ENCODE assay signal across 8 cellular contexts in genomic region chr22:49855491-49855911, GRCh38. TPM values are rescaled to one million over a fixed set of nuclear protein-coding genes. Genes with fewer than 3 reads are reported as not detected.
DNase-seq lines count a peak whose midpoint lies in the region; ATAC-seq, FAIRE-seq and TF ChIP-seq lines count a peak whose summit lies in the region.

No MANE protein-coding gene starts in this region.

- peaks cover 9% of the 10 kb centered on the region for H3K23me2 ChIP-seq in H1 (ENCODE audit: low read depth, low read length)

- no peak overlapping the region for H3K14ac ChIP-seq in H1 (ENCODE audit: insufficient read length)

- no peak overlapping the region for H2AK5ac ChIP-seq in H1 (ENCODE audit: low read depth, low read length)

- no peak overlapping the region for H3K23ac ChIP-seq in H1 (ENCODE audit: insufficient read length)

- H2AFZ ChIP-seq in H1 (ENCODE audit: low read length) = no peak overlapping the region
- H2AFZ ChIP-seq in parathyroid adenoma = no peak overlapping the region

- no peak overlapping the region for H2BK15ac ChIP-seq in H1 (ENCODE audit: low read length)

- H2BK20ac ChIP-seq in H1 (ENCODE audit: low read length) = no peak overlapping the region

- H4K8ac ChIP-seq in H1 (ENCODE audit: extremely low read depth, insufficient read depth, low read length) = no peak overlapping the region

- DNase-seq in Panc1 (ENCODE audit: low read depth, low spot score) = no peak
- no peak for DNase-seq in H1 (ENCODE audit: low read depth in 1 of 2, low spot score in 2 of 2)

- no peak overlapping the region for H2BK5ac ChIP-seq in H1 (ENCODE audit: low read depth, low read length)

- no peak overlapping the region for H4K91ac ChIP-seq in H1 (replicated peaks; ENCODE audit: insufficient read length, low read length)

- H4K20me1 ChIP-seq in H1 (replicated peaks in 1 of 2; ENCODE audit: control insufficient read depth in 1 of 2, insufficient read depth in 2 of 2, low read length in 2 of 2) = peaks cover 19 to 31% of the 10 kb centered on the region in 2 experiments

- TF ChIP-seq CTCF in Panc1 (IDR thresholded peaks at IDR 0.05) (no peak), H1 (IDR thresholded peaks at IDR 0.05; ENCODE audit: control extremely low read depth in 1 of 3, insufficient read depth in 1 of 3, low read depth in 1 of 3, low read length in 3 of 3) (no peak), parathyroid adenoma (IDR thresholded peaks at IDR 0.05) (no peak)

- TF ChIP-seq POLR2A in H1 (IDR thresholded peaks at IDR 0.05; ENCODE audit: control extremely low read depth in 1 of 2, low read depth in 2 of 2, low read length in 2 of 2) = no peak

- no peak overlapping the region for H3K18ac ChIP-seq in H1 (ENCODE audit: extremely low read depth, low read length)

- H3K9ac ChIP-seq in H1 (replicated peaks in 1 of 4; ENCODE audit: extremely low read depth in 1 of 4, low read depth in 3 of 4, low read length in 3 of 4) (no peak overlapping the region; a peak in 1 of 7 replicates), parathyroid adenoma (no peak overlapping the region)

- peak overlapping the region; percentile 77 to 81 for H3K4me2 ChIP-seq in H1 (ENCODE audit: insufficient read depth in 1 of 2, low read depth in 2 of 2, low read length in 2 of 2)
- no peak overlapping the region for H3K4me2 ChIP-seq in parathyroid adenoma (ENCODE audit: low read length)

- no peak for TF ChIP-seq EP300 in H1 (IDR thresholded peaks at IDR 0.05; ENCODE audit: borderline replicate concordance in 1 of 2, low read depth in 2 of 2, low read length in 2 of 2)

- in situ Hi-C loops in Panc1 (cut with HindIII; ENCODE audit: low pct_unique_long_range_greater_than_20kb, low sequenced_read_pairs) = no loop called here

- 76% methylated on average over 8 of the region's 8 CpGs; no CpG with 5 or more reads in 1 of the 2 experiments for WGBS in H1 (ENCODE audit: extremely low coverage in 1 of 2, insufficient coverage in 1 of 2, insufficient read length in 1 of 2, insufficient replicate concordance in 2 of 2, low coverage in 1 of 2, low lambda C conversion rate in 2 of 2, missing lambda C conversion rate in 1 of 2), 2 experiments

- ATAC-seq in Panc1 = no peak
- no peak for ATAC-seq in HG03378 (IDR thresholded peaks at IDR 0.05; ENCODE audit: unreplicated experiment)
- ATAC-seq in HG03460 (IDR thresholded peaks at IDR 0.05; ENCODE audit: unreplicated experiment) = no peak
- ATAC-seq in GM21576 (IDR thresholded peaks at IDR 0.05; ENCODE audit: unreplicated experiment) = no peak
- ATAC-seq in HG02759 (IDR thresholded peaks at IDR 0.05; ENCODE audit: unreplicated experiment) = no peak

- H3K9me3 ChIP-seq in Panc1 (ENCODE audit: control insufficient read depth, insufficient read depth, low read depth, low read length) (no peaks in the 10 kb centered on the region), H1 (ENCODE audit: insufficient read depth in 2 of 2, low read depth in 1 of 2, low read length in 1 of 2) (no peaks in the 10 kb centered on the region), parathyroid adenoma (ENCODE audit: control insufficient read depth, low read length) (no peaks in the 10 kb centered on the region)

- H4K5ac ChIP-seq in H1 (ENCODE audit: insufficient read length, low read depth, low read length) = no peak overlapping the region

- H3K27ac ChIP-seq in Panc1 (ENCODE audit: low read length) (peak overlapping the region; percentile 82), H1 (ENCODE audit: low read depth, low read length) (no peak overlapping the region), parathyroid adenoma (no peak overlapping the region)

- H3K4me3 ChIP-seq in GM08714 (ENCODE audit: low read length) (peak overlapping the region; percentile 94), Panc1 (ENCODE audit: low read depth in 2 of 2, low read length in 2 of 2) (peak overlapping the region; percentile 83 to 88), H1 (ENCODE audit: extremely low read depth in 1 of 4, insufficient read depth in 2 of 4, low read depth in 3 of 4, low read length in 4 of 4) (peak overlapping the region in 1 of 4 experiments; percentile 91; a peak in 2 of 8 replicates), parathyroid adenoma (ENCODE audit: low read depth, low read length) (peak overlapping the region; percentile 62)

- POLR2A ChIA-PET in Panc1 (lab: Charles Lee) = no interaction called here
- POLR2A ChIA-PET in H1 (lab: Charles Lee; ENCODE audit: partially characterized antibody) = interaction anchor here (1.2 to 2.5 kb wide), 5 partner anchors 10 to 45 kb away, joined by 3 to 6 read pairs (median 4); no protein-coding TSS in a partner anchor

- CTCF ChIA-PET in Panc1 (lab: Charles Lee) (no interaction called here), H1 (lab: Charles Lee; ENCODE audit: partially characterized antibody) (interaction anchor here (0.7 to 1.1 kb wide), 2 partner anchors 9 to 70 kb away, joined by 3 to 5 read pairs; no protein-coding TSS in a partner anchor)

- H3K27me3 ChIP-seq in Panc1 (ENCODE audit: control insufficient read depth, insufficient read depth, low read length) (no peaks in the 10 kb centered on the region), H1 (replicated peaks in 1 of 4; ENCODE audit: control insufficient read depth in 3 of 4, extremely low read depth in 1 of 4, insufficient read depth in 3 of 4, low read length in 3 of 4) (peaks cover 12 to 24% (median 20%) of the 10 kb centered on the region in 4 experiments), parathyroid adenoma (ENCODE audit: control insufficient read depth, insufficient read depth, low read length) (no peaks in the 10 kb centered on the region)

- H3K79me2 ChIP-seq in H1 (ENCODE audit: control insufficient read depth in 1 of 2, insufficient read depth in 2 of 2, low read length in 2 of 2) = peaks cover 11 to 59% of the 10 kb centered on the region in 2 experiments; a peak in 3 of 4 replicates
- H3K79me2 ChIP-seq in parathyroid adenoma = peaks cover 3% of the 10 kb centered on the region

- H3K36me3 ChIP-seq in Panc1 (ENCODE audit: control insufficient read depth, insufficient read depth, low read length) = peaks cover 5% of the 10 kb centered on the region; the same call in 1 of the 2 replicates
- H3K36me3 ChIP-seq in H1 (ENCODE audit: control insufficient read depth in 2 of 4, insufficient read depth in 4 of 4, low read length in 3 of 4) = no peaks in the 10 kb centered on the region
- H3K36me3 ChIP-seq in parathyroid adenoma (ENCODE audit: control insufficient read depth, insufficient read depth, low read length) = no peaks in the 10 kb centered on the region

- no TSS peak for BruUV-seq in Panc1 (replicated peaks; lab: Mats Ljungman, UMichigan)

- H2BK12ac ChIP-seq in H1 (ENCODE audit: low read depth, low read length) = no peak overlapping the region

- no peak for FAIRE-seq in H1 (lab: Jason Lieb, UNC)

- no peak overlapping the region for H3K4ac ChIP-seq in H1 (replicated peaks; ENCODE audit: insufficient read length, low read depth, low read length)

- H3K4me1 ChIP-seq in Panc1 (ENCODE audit: control insufficient read depth, insufficient read depth, low read length) (peaks cover 23% of the 10 kb centered on the region), H1 (replicated peaks in 1 of 4; ENCODE audit: control insufficient read depth in 3 of 4, insufficient read depth in 4 of 4, low read length in 3 of 4) (peaks cover 0 to 6% (median 5%) of the 10 kb centered on the region in 4 experiments; a peak in 5 of 7 replicates), parathyroid adenoma (peaks cover 4% of the 10 kb centered on the region)

- H3K79me1 ChIP-seq in H1 (ENCODE audit: low read depth, low read length) = peaks cover 26% of the 10 kb centered on the region

- TF ChIP-seq RAD21 in H1 (IDR thresholded peaks at IDR 0.05 in 1 of 2, conservative IDR thresholded peaks at IDR 0.05 in 1 of 2; ENCODE audit: low read depth in 2 of 2, low read length in 2 of 2) = no peak

- no peak overlapping the region for H3K56ac ChIP-seq in H1 (replicated peaks; ENCODE audit: insufficient read length, low read depth, low read length)

- no peak overlapping the region for H2BK120ac ChIP-seq in H1 (replicated peaks; ENCODE audit: low read depth, low read length)

- intact Hi-C loops in Panc1 (cut with micrococcal nuclease; ENCODE audit: unreplicated experiment) = no loop called here

TF ChIP-seq in H1, 55 proteins besides CTCF, POLR2A, EP300 and RAD21:
- TF ChIP-seq POLR2AphosphoS5 (IDR thresholded peaks at IDR 0.05; ENCODE audit: low read depth, low read length) (no peak), RFX5 (IDR thresholded peaks at IDR 0.05; ENCODE audit: borderline replicate concordance, low read depth, low read length) (no peak), NANOG (IDR thresholded peaks at IDR 0.05; ENCODE audit: insufficient read depth, low read depth, low read length, poor library complexity, severe bottlenecking) (no peak), TCF12 (IDR thresholded peaks at IDR 0.05; ENCODE audit: low read depth, low read length) (no peak), KDM5A (IDR thresholded peaks at IDR 0.05; ENCODE audit: low read length) (no peak), CHD1 (IDR thresholded peaks at IDR 0.05; ENCODE audit: low read depth, low read length) (no peak), SP1 (IDR thresholded peaks at IDR 0.05; ENCODE audit: low read depth, low read length) (no peak), HDAC2 (IDR thresholded peaks at IDR 0.05; ENCODE audit: borderline replicate concordance in 1 of 2, low read depth in 2 of 2, low read length in 2 of 2) (no peak)

RNA-seq across cellular contexts. Expression of gene ZBED4, which starts 1.9 kb away (rescaled TPM):
- 17.3 TPM for total RNA-seq in Panc1 (2021; ENCODE audit: unreplicated experiment)
- 11.6 TPM for polyA plus RNA-seq in Panc1 (2012; ENCODE audit: insufficient read length)
- 28.3 TPM in 2 replicates for total RNA-seq in H1 (2021; fragmentation: NEBNext Ultra II Directional; extraction: Animal tissue kit (Norgen Biotek cat#: 25700))
- polyA plus RNA-seq in H1 (2011; rRNA removed) = 11.0 and 14.5 TPM in 2 replicates
- 10.6 TPM for polyA plus RNA-seq in H1 (2011; cell fraction: cytosol; rRNA removed)
- 15.8 TPM for polyA plus RNA-seq in H1 (2011; cell fraction: nucleus; rRNA removed)
- 15.1 to 18.5 TPM (median 17.5 TPM) in 4 replicates for polyA plus RNA-seq in H1 (2012, experiment 1 of 2)
- 7.3 TPM for polyA plus RNA-seq in H1 (2012, experiment 2 of 2)
- 14.2 TPM for polyA plus RNA-seq in H1 (2013, experiment 1 of 2)
- polyA plus RNA-seq in H1 (2013, experiment 2 of 2) = 14.2 TPM
- 12.9 and 14.6 TPM in 2 replicates for polyA minus RNA-seq in H1 (2011; rRNA and poly(A)+ RNA removed)
- polyA minus RNA-seq in H1 (2011; cell fraction: cytosol; rRNA and poly(A)+ RNA removed) = 16.2 TPM
- polyA minus RNA-seq in H1 (2011; cell fraction: nucleus; rRNA and poly(A)+ RNA removed) = 14.9 TPM

RNA-seq across cellular contexts. Expression of gene BRD1, which starts 27.8 kb away (rescaled TPM):
- 24.0 TPM for total RNA-seq in Panc1 (2021; ENCODE audit: unreplicated experiment)
- 22.1 TPM for polyA plus RNA-seq in Panc1 (2012; ENCODE audit: insufficient read length)
- total RNA-seq in H1 (2021; fragmentation: NEBNext Ultra II Directional; extraction: Animal tissue kit (Norgen Biotek cat#: 25700)) = 34.0 and 35.7 TPM in 2 replicates
- polyA plus RNA-seq in H1 (2011; rRNA removed) = 6.8 and 11.4 TPM in 2 replicates
- polyA plus RNA-seq in H1 (2011; cell fraction: cytosol; rRNA removed) = 9.0 TPM
- 27.1 TPM for polyA plus RNA-seq in H1 (2011; cell fraction: nucleus; rRNA removed)
- 19.0 to 25.1 TPM (median 23.0 TPM) in 4 replicates for polyA plus RNA-seq in H1 (2012, experiment 1 of 2)
- 15.0 TPM for polyA plus RNA-seq in H1 (2012, experiment 2 of 2)
- polyA plus RNA-seq in H1 (2013, experiment 1 of 2) = 13.9 TPM
- 13.1 TPM for polyA plus RNA-seq in H1 (2013, experiment 2 of 2)
- 10.0 and 12.5 TPM in 2 replicates for polyA minus RNA-seq in H1 (2011; rRNA and poly(A)+ RNA removed)
- polyA minus RNA-seq in H1 (2011; cell fraction: cytosol; rRNA and poly(A)+ RNA removed) = 20.6 TPM
- polyA minus RNA-seq in H1 (2011; cell fraction: nucleus; rRNA and poly(A)+ RNA removed) = 24.8 TPM
